In the genomic region with DNA sequence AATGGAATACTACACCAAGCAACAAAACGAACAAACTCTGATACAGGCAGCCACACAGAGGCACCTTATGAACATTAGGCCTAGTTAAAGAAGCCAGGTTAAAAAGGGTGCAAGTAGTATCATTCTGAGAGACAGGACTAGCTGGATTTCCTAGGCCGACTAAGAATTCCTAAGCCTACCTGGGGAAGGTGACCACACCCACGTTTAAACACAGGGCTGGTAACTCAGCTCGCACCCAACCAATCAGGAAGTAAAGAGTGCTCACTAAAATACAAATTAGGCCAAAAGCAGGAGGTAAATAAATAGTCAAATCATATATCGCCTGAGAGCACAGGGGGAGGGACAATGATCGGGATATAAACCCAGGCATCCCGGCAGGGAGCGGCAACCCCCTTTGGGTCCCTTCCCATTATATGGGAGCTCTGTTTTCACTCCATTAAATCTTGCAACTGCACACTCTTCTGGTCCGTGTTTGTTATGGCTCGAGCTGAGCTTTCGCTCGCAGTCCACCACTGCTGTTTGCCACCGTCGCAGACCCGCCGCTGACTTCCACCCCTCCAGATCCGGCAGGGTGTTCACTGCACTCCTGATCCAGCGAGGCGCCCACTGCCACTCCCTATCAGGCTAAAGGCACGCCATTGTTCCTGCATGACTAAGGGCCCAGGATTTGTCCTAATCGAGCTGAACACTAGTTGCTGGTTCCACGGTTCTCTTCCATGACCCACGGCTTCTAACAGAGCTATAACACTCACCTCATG, we compare ENCODE assay signal across 8 cellular contexts. TPM values are rescaled to one million over a fixed set of nuclear protein-coding genes. Genes with fewer than 3 reads are reported as not detected.
"Had no signal": no experiment of that assay in that cellular context is flagged by ENCODE, and none has a peak within 500 bp of the region (broad histone marks: within the 10 kb centered on the region; RNA-seq: fewer than 3 reads in every experiment).

No MANE protein-coding gene starts in this region.

RNA-seq across cellular contexts. Expression of gene SCUBE2, which starts 6.0 kb away (rescaled TPM):
- total RNA-seq: activated CD4-positive, alpha-beta memory T cell treated with anti-CD3 and anti-CD28 coated beads, Interleukin-2, amount 10 ng/mL, durations not matched to agents 7 days and 5 days; activated CD4-positive, alpha-beta T cell treated with anti-CD3 and anti-CD28 coated beads for 36 hours; activated CD8-positive, alpha-beta memory T cell treated with anti-CD3 and anti-CD28 coated beads, Interleukin-2, amount 10 ng/mL, durations not matched to agents 7 days and 5 days; activated naive CD8-positive, alpha-beta T cell treated with anti-CD3 and anti-CD28 coated beads, Interleukin-2, amount 10 ng/mL, durations not matched to agents 7 days and 5 days; activated T-helper 2 cell treated with anti-CD3 and anti-CD28 coated beads, Interferon-gamma antibody, Interleukin-2, Interleukin-4, amounts not matched to agents 10 μg/mL and 5 μg/mL and 100 μg/mL, durations not matched to agents 14 hours and 24 hours and 36 hours; bronchial epithelial cell; T-helper 1 cell treated with Interleukin-12 subunit alpha and Interleukin-12 subunit beta and Interleukin-4 antibody, amounts not matched to agents 30 ng/mL and 1 ng/mL, for 36 hours had no signal
- polyA plus RNA-seq: cardiac muscle cell had no signal
